ENCODE assay signal across 11 cellular contexts in the genomic region with DNA sequence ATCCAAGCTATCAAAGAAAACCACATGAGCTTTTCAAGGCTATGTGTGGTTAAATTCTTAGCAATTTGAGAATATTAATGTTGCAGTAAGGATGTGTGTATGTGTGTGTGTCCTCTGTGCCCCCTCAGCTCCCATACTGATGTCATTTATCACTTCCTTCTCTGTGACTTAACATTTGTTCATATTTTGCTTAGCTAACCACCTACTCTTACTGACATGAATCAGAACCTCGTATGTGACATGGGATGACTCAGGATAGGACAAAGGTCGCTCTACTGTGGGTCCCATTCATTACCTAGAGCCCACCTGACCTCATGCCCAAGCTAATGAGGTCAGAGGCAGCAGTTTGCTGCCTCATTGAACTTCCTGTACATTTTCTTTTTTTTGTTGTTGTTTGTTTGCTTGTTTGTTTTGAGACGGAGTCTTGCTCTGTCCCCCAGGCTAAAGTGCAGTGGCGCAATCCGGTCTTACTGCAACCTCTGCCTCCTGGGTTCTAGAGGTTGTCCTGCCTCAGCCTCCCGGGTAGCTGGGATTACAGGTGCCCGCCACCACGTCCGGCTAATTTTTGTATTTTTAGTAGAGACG. TPM values are rescaled to one million over a fixed set of nuclear protein-coding genes. Genes with fewer than 3 reads are reported as not detected.
DNase-seq lines count a peak whose midpoint lies in the region; ATAC-seq, FAIRE-seq and TF ChIP-seq lines count a peak whose summit lies in the region.
"Had no signal": no experiment of that assay in that cellular context is flagged by ENCODE, and none has a peak within 500 bp of the region (broad histone marks: within the 10 kb centered on the region; RNA-seq: fewer than 3 reads in every experiment).

No MANE protein-coding gene starts in this region.

- no peak for FAIRE-seq in GM19239 (lab: Jason Lieb, UNC)

- intact Hi-C loops in lower leg skin (cut with DNase I; ENCODE audit: low total_unique reads), result loop anchor here (10.0 kb wide), 2 partner anchors 157 to 197 kb away; a partner anchor contains a TSS

- H3K27me3 ChIP-seq in ACC112 (ENCODE audit: insufficient read depth, low read length) (no peaks in the 10 kb centered on the region), MM.1S (replicated peaks; ENCODE audit: insufficient read depth, low read length) (no peaks in the 10 kb centered on the region)

- DNase-seq in NB4 (ENCODE audit: low read depth) (peak; percentile 25), fibroblast of peridontal ligament (ENCODE audit: extremely low read depth) (peak; percentile 26), GM19239 (ENCODE audit: insufficient read length, low spot score) (no peak), lower leg skin (ENCODE audit: low spot score in 2 of 2) (no peak), MM.1S (no peak)
- DNase-seq in stimulated activated naive CD4-positive, alpha-beta T cell (lab: John Stamatoyannopoulos, UW), result no peak
- DNase-seq: GF-D8, NCI-H187 treated with DMSO at 0.1 percent for 48 hours had no signal

- no peak overlapping the region for H3K9ac ChIP-seq in MM.1S (ENCODE audit: low read length)

- no peaks in the 10 kb centered on the region for H4K20me1 ChIP-seq in MM.1S (ENCODE audit: insufficient read depth, low read length)

- H3K27ac ChIP-seq in ACC112 (ENCODE audit: low read depth, low read length) (peak overlapping the region; percentile 70), MM.1S (ENCODE audit: low read length) (no peak overlapping the region)

- no peaks in the 10 kb centered on the region for H3K9me3 ChIP-seq in MM.1S (replicated peaks; ENCODE audit: insufficient read depth, low read length)

- H3K4me1 ChIP-seq in ACC112 (ENCODE audit: control insufficient read depth, insufficient read depth, low read length, unreplicated experiment) (peaks cover 22% of the 10 kb centered on the region), MM.1S (ENCODE audit: low read length) (no peaks in the 10 kb centered on the region)

- H3K36me3 ChIP-seq in ACC112 (ENCODE audit: insufficient read depth, low read length), result no peaks in the 10 kb centered on the region
- no peaks in the 10 kb centered on the region for H3K36me3 ChIP-seq in MM.1S (replicated peaks; ENCODE audit: insufficient read depth, low read length)

- no peak for TF ChIP-seq CTCF in NB4 (IDR thresholded peaks at IDR 0.05; ENCODE audit: low read depth, low read length)
- no peak for TF ChIP-seq CTCF in lower leg skin (IDR thresholded peaks at IDR 0.05)
- TF ChIP-seq CTCF in MM.1S (IDR thresholded peaks at IDR 0.05; ENCODE audit: low read length), result no peak

- no peak overlapping the region for H3K4me2 ChIP-seq in MM.1S (ENCODE audit: low read depth, low read length)

- no peaks in the 10 kb centered on the region for H3K79me2 ChIP-seq in ACC112 (ENCODE audit: control insufficient read depth, insufficient read depth, low read length, unreplicated experiment)
- no peaks in the 10 kb centered on the region for H3K79me2 ChIP-seq in MM.1S (ENCODE audit: low read length)

- no peaks in the 10 kb centered on the region for H3F3A ChIP-seq in MM.1S (ENCODE audit: insufficient read depth, low read length)

- H3K4me3 ChIP-seq in ACC112 (ENCODE audit: low read depth, low read length) (no peak overlapping the region), NB4 (ENCODE audit: low read depth, low read length) (no peak overlapping the region), lower leg skin (ENCODE audit: low read depth, poor library complexity, severe bottlenecking) (no peak overlapping the region), MM.1S (ENCODE audit: low read length) (no peak overlapping the region)

- peak overlapping the region; percentile 69 for H2AFZ ChIP-seq in ACC112 (ENCODE audit: low read length, unreplicated experiment)
- H2AFZ ChIP-seq in MM.1S (ENCODE audit: low read length), result no peak overlapping the region

- TF ChIP-seq POLR2A in NB4 (IDR thresholded peaks at IDR 0.05; ENCODE audit: extremely low read depth, insufficient read length) (no peak), lower leg skin (IDR thresholded peaks at IDR 0.05) (no peak)

- no peaks in the 10 kb centered on the region for H3K9me2 ChIP-seq in MM.1S (replicated peaks; ENCODE audit: insufficient read depth, low read length)

- WGBS in lower leg skin, 2 donors, result 52 to 55% methylated on average over 10 of the region's 10 CpGs

- peak; percentile 44 for ATAC-seq in GM19035 (IDR thresholded peaks at IDR 0.05; ENCODE audit: unreplicated experiment)

RNA-seq across cellular contexts. Expression of a gene that starts 36.3 kb away (rescaled TPM):
- total RNA-seq in lower leg skin, result not detected
- total RNA-seq: skeletal muscle tissue had no signal

RNA-seq across cellular contexts. Expression of a gene that starts 51.9 kb away (rescaled TPM):
- 10 to 100 TPM in 3 of 4 donors, 1 to 10 TPM in 1; 8.6 to 12.2 (median 11.2) TPM for total RNA-seq in lower leg skin

Comparison
In these comparisons a context has a peak if more than half of its experiments do, and no peak if none do; other contexts are left out.
1. DNase-seq: peak in NB4 (single experiment) and fibroblast of peridontal ligament (single experiment); none in GM19239 (single experiment), stimulated activated naive CD4-positive, alpha-beta T cell (0 of 6), lower leg skin (0 of 2) and MM.1S (single experiment).